30 cellular contexts compared by ENCODE assay signal in the genomic region with DNA sequence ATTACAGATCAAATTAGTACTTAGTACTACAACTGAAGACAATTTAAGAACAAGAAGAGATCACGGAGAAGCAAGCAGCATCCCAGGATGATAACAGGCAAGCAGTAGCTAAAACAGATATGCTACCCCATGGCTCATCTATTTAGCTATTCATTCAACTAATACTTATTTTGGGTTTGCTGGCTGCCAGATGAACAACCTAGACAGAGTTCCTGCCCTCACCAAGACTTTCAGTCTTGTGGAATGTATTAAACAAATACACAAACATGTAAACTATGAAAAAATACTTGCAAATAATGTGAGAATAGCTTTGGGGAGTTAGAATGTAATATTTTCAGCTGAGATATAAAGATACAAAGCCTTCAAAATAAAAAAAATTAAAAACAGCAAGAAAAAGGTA. TPM values are rescaled to one million over a fixed set of nuclear protein-coding genes. Genes with fewer than 3 reads are reported as not detected.
"Had no signal": no experiment of that assay in that cellular context is flagged by ENCODE, and none has a peak within 500 bp of the region (broad histone marks: within the 10 kb centered on the region; RNA-seq: fewer than 3 reads in every experiment).

No MANE protein-coding gene starts in this region.

- ATAC-seq: activated T-cell treated with anti-CD3 and anti-CD28 coated beads, Interleukin-2, amount 50 U/mL, for 4 hours; body of pancreas; effector memory CD8-positive, alpha-beta T cell; gastroesophageal sphincter; heart right ventricle had no signal

- H3K4me3 Mint-ChIP-seq: activated CD4-positive, alpha-beta memory T cell treated with anti-CD3 and anti-CD28 coated beads, Interleukin-2, amount 10 ng/mL, durations not matched to agents 7 days and 5 days; activated CD4-positive, alpha-beta T cell treated with anti-CD3 and anti-CD28 coated beads, Interleukin-2, amount 10 ng/mL, durations not matched to agents 7 days and 5 days; activated naive CD4-positive, alpha-beta T cell treated with anti-CD3 and anti-CD28 coated beads for 36 hours; activated naive CD4-positive, alpha-beta T cell treated with anti-CD3 and anti-CD28 coated beads, Interleukin-2, amount 50 U/mL, for 24 hours; activated naive CD8-positive, alpha-beta T cell treated with anti-CD3 and anti-CD28 coated beads, Interleukin-2, amount 10 ng/mL, durations not matched to agents 7 days and 5 days; activated T-cell treated with anti-CD3 and anti-CD28 coated beads, Interleukin-2, amount 50 U/mL, for 4 hours; dendritic cell treated with granulocyte-macrophage colony-stimulating factor and Interleukin-4, amounts not matched to agents 40 ng/mL and 50 ng/mL, for 4 days; effector memory CD8-positive, alpha-beta T cell had no signal

- H3K27me3 ChIP-seq: adrenal gland, body of pancreas, colonic mucosa, esophagus muscularis mucosa, gastroesophageal sphincter, hepatocyte had no signal

- H3K4me3 ChIP-seq: adrenal gland, body of pancreas, colonic mucosa, esophagus muscularis mucosa, gastroesophageal sphincter, heart right ventricle, hepatocyte had no signal

- H3K27ac Mint-ChIP-seq: activated CD4-positive, alpha-beta memory T cell treated with anti-CD3 and anti-CD28 coated beads, Interleukin-2, amount 10 ng/mL, durations not matched to agents 7 days and 5 days; activated CD4-positive, alpha-beta T cell treated with anti-CD3 and anti-CD28 coated beads, Interleukin-2, amount 10 ng/mL, durations not matched to agents 7 days and 5 days; activated naive CD4-positive, alpha-beta T cell treated with anti-CD3 and anti-CD28 coated beads for 36 hours; activated naive CD4-positive, alpha-beta T cell treated with anti-CD3 and anti-CD28 coated beads, Interleukin-2, amount 50 U/mL, for 24 hours; activated naive CD8-positive, alpha-beta T cell treated with anti-CD3 and anti-CD28 coated beads, Interleukin-2, amount 10 ng/mL, durations not matched to agents 7 days and 5 days; activated T-helper 2 cell treated with anti-CD3 and anti-CD28 coated beads, Interferon-gamma antibody, Interleukin-2, Interleukin-4, amounts not matched to agents 10 μg/mL and 5 μg/mL and 100 μg/mL, durations not matched to agents 14 hours and 24 hours and 36 hours; dendritic cell treated with granulocyte-macrophage colony-stimulating factor and Interleukin-4, amounts not matched to agents 40 ng/mL and 50 ng/mL, for 4 days had no signal

- DNase-seq: activated CD4-positive, alpha-beta memory T cell treated with anti-CD3 and anti-CD28 coated beads, Interleukin-2, amount 10 ng/mL, durations not matched to agents 7 days and 5 days; activated CD4-positive, alpha-beta T cell treated with anti-CD3 and anti-CD28 coated beads for 4 hours; activated CD4-positive, alpha-beta T cell treated with anti-CD3 and anti-CD28 coated beads, Interleukin-2, amount 10 ng/mL, durations not matched to agents 7 days and 5 days; activated CD4-positive, alpha-beta T cell treated with anti-CD3 and anti-CD28 coated beads, Interleukin-2, amount 50 U/mL, for 4 hours; activated CD4-positive, CD25-positive, alpha-beta regulatory T cell; activated CD4-positive, CD25-positive, alpha-beta regulatory T cell treated with anti-CD3 and anti-CD28 coated beads, Interleukin-2, amount 50 U/mL, for 72 hours; activated CD8-positive, alpha-beta memory T cell treated with anti-CD3 and anti-CD28 coated beads for 24 hours; activated effector memory CD4-positive, alpha-beta T cell treated with anti-CD3 and anti-CD28 coated beads, Interleukin-2, amount 50 U/mL, for 16 hours; activated naive CD4-positive, alpha-beta T cell treated with anti-CD3 and anti-CD28 coated beads for 36 hours; activated naive CD8-positive, alpha-beta T cell treated with anti-CD3 and anti-CD28 coated beads, Interleukin-2, amount 10 ng/mL, durations not matched to agents 7 days and 5 days; activated T-cell treated with anti-CD3 and anti-CD28 coated beads, Interleukin-2, amount 50 U/mL, for 4 hours; adrenal gland; amygdala; aorta; body of pancreas; caudate nucleus; colonic mucosa; effector CD4-positive, alpha-beta T cell; effector memory CD8-positive, alpha-beta T cell; erythroblast; foreskin melanocyte; heart right ventricle; T-helper 1 cell; T-helper 2 cell had no signal

- H2AFZ ChIP-seq: hepatocyte had no signal

- H3K27me3 Mint-ChIP-seq: effector memory CD8-positive, alpha-beta T cell had no signal

- H3K4me2 ChIP-seq: hepatocyte had no signal

- H3K4me1 ChIP-seq: colonic mucosa had no signal

- H3K9me3 ChIP-seq: adrenal gland, body of pancreas, colonic mucosa, esophagus muscularis mucosa, gastroesophageal sphincter, heart right ventricle had no signal

- H3K79me2 ChIP-seq: hepatocyte had no signal

- H3K27ac ChIP-seq: adrenal gland, body of pancreas, colonic mucosa, esophagus muscularis mucosa, gastroesophageal sphincter, hepatocyte had no signal

- H3K36me3 ChIP-seq: adrenal gland, colonic mucosa had no signal

- H3K9me3 Mint-ChIP-seq: activated CD4-positive, alpha-beta memory T cell treated with anti-CD3 and anti-CD28 coated beads, Interleukin-2, amount 10 ng/mL, durations not matched to agents 7 days and 5 days; activated CD4-positive, alpha-beta T cell treated with anti-CD3 and anti-CD28 coated beads, Interleukin-2, amount 10 ng/mL, durations not matched to agents 7 days and 5 days; activated naive CD4-positive, alpha-beta T cell treated with anti-CD3 and anti-CD28 coated beads for 36 hours; activated naive CD4-positive, alpha-beta T cell treated with anti-CD3 and anti-CD28 coated beads, Interleukin-2, amount 50 U/mL, for 24 hours; activated naive CD8-positive, alpha-beta T cell treated with anti-CD3 and anti-CD28 coated beads, Interleukin-2, amount 10 ng/mL, durations not matched to agents 7 days and 5 days; activated T-cell treated with anti-CD3 and anti-CD28 coated beads, Interleukin-2, amount 50 U/mL, for 4 hours; activated T-helper 2 cell treated with anti-CD3 and anti-CD28 coated beads, Interferon-gamma antibody, Interleukin-2, Interleukin-4, amounts not matched to agents 10 μg/mL and 5 μg/mL and 100 μg/mL, durations not matched to agents 14 hours and 24 hours and 36 hours; dendritic cell treated with granulocyte-macrophage colony-stimulating factor and Interleukin-4, amounts not matched to agents 40 ng/mL and 50 ng/mL, for 4 days; effector memory CD8-positive, alpha-beta T cell had no signal

RNA-seq across cellular contexts. Expression of a gene that starts 2.4 kb away (rescaled TPM):
- total RNA-seq: activated T-cell treated with anti-CD3 and anti-CD28 coated beads, Interleukin-2, amount 50 U/mL, for 4 hours had no signal
